ENCODE assay signal across 8 cellular contexts in genomic region chr1:10960954-10961833, GRCh38. TPM values are rescaled to one million over a fixed set of nuclear protein-coding genes. Genes with fewer than 3 reads are reported as not detected.
DNase-seq lines count a peak whose midpoint lies in the region; ATAC-seq and TF ChIP-seq lines count a peak whose summit lies in the region.

No MANE protein-coding gene starts in this region.

- H3K36me3 ChIP-seq in endodermal cell (ENCODE audit: control insufficient read depth, insufficient read depth, low read length), result no peaks in the 10 kb centered on the region

- peak overlapping the region; percentile 19 for H3K4me3 Mint-ChIP-seq in endodermal cell

- no peak overlapping the region for H3K4me3 ChIP-seq in endodermal cell (ENCODE audit: low read length)

- H3K27ac ChIP-seq in endodermal cell (ENCODE audit: low read depth, low read length), result no peak overlapping the region

- DNase-seq in DMS153 (lab: John Stamatoyannopoulos, UW) (peak; percentile 92), NCI-H748 treated with DMSO at 0.1 percent for 48 hours (lab: John Stamatoyannopoulos, UW) (peak; percentile 57), endodermal cell (peak; percentile 98), midbrain (lab: John Stamatoyannopoulos, UW) (peak; percentile 71)
- DNase-seq in activated CD8-positive, alpha-beta memory T cell treated with anti-CD3 and anti-CD28 coated beads for 1 hour (ENCODE audit: extremely low read depth in 1 of 2, low read depth in 1 of 2), result peak; percentile 47 to 68
- DNase-seq in stimulated activated CD8-positive, alpha-beta memory T cell treated with anti-CD3 and anti-CD28 coated beads, Interleukin-4, amount 100 ng/mL, for 24 hours (ENCODE audit: low read depth), result peak; percentile 70

- no peaks in the 10 kb centered on the region for H3K36me3 Mint-ChIP-seq in endodermal cell (ENCODE audit: low read depth)

- H3K27me3 Mint-ChIP-seq in endodermal cell (ENCODE audit: insufficient read depth), result peaks cover 15% of the 10 kb centered on the region

- peak; percentile 89 for TF ChIP-seq CTCF in endodermal cell (conservative IDR thresholded peaks at IDR 0.05)

- no peaks in the 10 kb centered on the region for H3K9me3 Mint-ChIP-seq in endodermal cell

- 37 to 38% methylated on average over 20 to 30 of the region's 30 CpGs for WGBS in endodermal cell (ENCODE audit: insufficient coverage in 1 of 2, insufficient read length in 1 of 2), 2 experiments

- H3K27ac Mint-ChIP-seq in endodermal cell, result no peak overlapping the region

- no peaks in the 10 kb centered on the region for H3K9me3 ChIP-seq in endodermal cell (ENCODE audit: control insufficient read depth, low read length)

- H3K9ac ChIP-seq in endodermal cell (ENCODE audit: extremely low read depth, low read length, poor library complexity, severe bottlenecking), result no peak overlapping the region

- peaks cover 4% of the 10 kb centered on the region for H3K4me1 ChIP-seq in endodermal cell (ENCODE audit: control insufficient read depth, insufficient read depth, low read length)

- ATAC-seq in HG03159 (IDR thresholded peaks at IDR 0.05; ENCODE audit: unreplicated experiment) (peak; percentile 52), HG02610 (IDR thresholded peaks at IDR 0.05; ENCODE audit: unreplicated experiment) (no peak)

- H3K27me3 ChIP-seq in endodermal cell (ENCODE audit: control insufficient read depth, insufficient read depth, low read length, poor library complexity, severe bottlenecking), result no peaks in the 10 kb centered on the region

- peaks cover 35% of the 10 kb centered on the region for H3K4me1 Mint-ChIP-seq in endodermal cell

RNA-seq across cellular contexts. Expression of gene TARDBP, which starts 51.3 kb away (rescaled TPM):
- total RNA-seq in endodermal cell, result 100 to 1,000 TPM; 203 to 216 TPM
- 271 TPM for polyA plus RNA-seq in endodermal cell (2013, experiment 1 of 2)
- 250 TPM for polyA plus RNA-seq in endodermal cell (2013, experiment 2 of 2)
